15 cellular contexts compared by ENCODE assay signal in genomic region chr11:118851970-118852369, GRCh38. TPM values are rescaled to one million over a fixed set of nuclear protein-coding genes. Genes with fewer than 3 reads are reported as not detected.
DNase-seq lines count a peak whose midpoint lies in the region; ATAC-seq, FAIRE-seq and TF ChIP-seq lines count a peak whose summit lies in the region.
"Had no signal": no experiment of that assay in that cellular context is flagged by ENCODE, and none has a peak within 500 bp of the region (broad histone marks: within the 10 kb centered on the region; RNA-seq: fewer than 3 reads in every experiment).

No MANE protein-coding gene starts in this region.

- H3K79me1 ChIP-seq in H1 (ENCODE audit: low read depth, low read length): no peaks in the 10 kb centered on the region

- H3K4ac ChIP-seq in H1 (replicated peaks; ENCODE audit: insufficient read length, low read depth, low read length): no peak overlapping the region

- no peaks in the 10 kb centered on the region for H3K27me3 ChIP-seq in H1 (replicated peaks in 1 of 4; ENCODE audit: control insufficient read depth in 3 of 4, extremely low read depth in 1 of 4, insufficient read depth in 3 of 4, low read length in 3 of 4)
- no peaks in the 10 kb centered on the region for H3K27me3 ChIP-seq in lower lobe of right lung (ENCODE audit: low read depth)
- H3K27me3 ChIP-seq in breast epithelium: no peaks in the 10 kb centered on the region

- no peak overlapping the region for H4K5ac ChIP-seq in H1 (ENCODE audit: insufficient read length, low read depth, low read length)

- no peak for TF ChIP-seq RAD21 in H1 (IDR thresholded peaks at IDR 0.05 in 1 of 2, conservative IDR thresholded peaks at IDR 0.05 in 1 of 2; ENCODE audit: low read depth in 2 of 2, low read length in 2 of 2)

- no peak overlapping the region for H2BK20ac ChIP-seq in H1 (ENCODE audit: low read length)

- no peak overlapping the region for H3K56ac ChIP-seq in H1 (replicated peaks; ENCODE audit: insufficient read length, low read depth, low read length)

- no peak overlapping the region for H2AFZ ChIP-seq in H1 (ENCODE audit: low read length)

- H3K9ac ChIP-seq in H1 (replicated peaks in 1 of 4; ENCODE audit: extremely low read depth in 1 of 4, low read depth in 3 of 4, low read length in 3 of 4): no peak overlapping the region

- no peak overlapping the region for H3K4me2 ChIP-seq in H1 (ENCODE audit: insufficient read depth in 1 of 2, low read depth in 2 of 2, low read length in 2 of 2)

- peak overlapping the region; percentile 50; the same call in 1 of the 2 replicates for H2BK12ac ChIP-seq in H1 (ENCODE audit: low read depth, low read length)

- no peaks in the 10 kb centered on the region for H3K4me1 ChIP-seq in H1 (replicated peaks in 1 of 4; ENCODE audit: control insufficient read depth in 3 of 4, insufficient read depth in 4 of 4, low read length in 3 of 4)
- no peaks in the 10 kb centered on the region for H3K4me1 ChIP-seq in lower lobe of right lung
- H3K4me1 ChIP-seq in breast epithelium: no peaks in the 10 kb centered on the region

- H4K8ac ChIP-seq in H1 (ENCODE audit: extremely low read depth, insufficient read depth, low read length): no peak overlapping the region

- no peak overlapping the region for H3K23ac ChIP-seq in H1 (ENCODE audit: insufficient read length)

- no peak overlapping the region for H3K14ac ChIP-seq in H1 (ENCODE audit: insufficient read length)

- H4K20me1 ChIP-seq in H1 (replicated peaks in 1 of 2; ENCODE audit: control insufficient read depth in 1 of 2, insufficient read depth in 2 of 2, low read length in 2 of 2): no peaks in the 10 kb centered on the region

- no peak overlapping the region for H2AK5ac ChIP-seq in H1 (ENCODE audit: low read depth, low read length)

- no peaks in the 10 kb centered on the region for H3K79me2 ChIP-seq in H1 (ENCODE audit: control insufficient read depth in 1 of 2, insufficient read depth in 2 of 2, low read length in 2 of 2)

- FAIRE-seq in GM12892 (lab: Jason Lieb, UNC): peak; percentile 96
- no peak for FAIRE-seq in H1 (lab: Jason Lieb, UNC)

- CTCF ChIA-PET in H1 (lab: Charles Lee; ENCODE audit: partially characterized antibody): interaction anchor here (0.7 to 1.3 kb wide), 3 partner anchors 18 to 70 kb away, joined by 3 read pairs; no protein-coding TSS in a partner anchor

- H3K18ac ChIP-seq in H1 (ENCODE audit: extremely low read depth, low read length): no peak overlapping the region

- peak; percentile 68 for ATAC-seq in GM21526 (IDR thresholded peaks at IDR 0.05; ENCODE audit: low FRiP score, unreplicated experiment)
- ATAC-seq in HG03521 (IDR thresholded peaks at IDR 0.05; ENCODE audit: unreplicated experiment): peak; percentile 64
- ATAC-seq in lower lobe of right lung: no peak

- H3K36me3 ChIP-seq in H1 (ENCODE audit: control insufficient read depth in 2 of 4, insufficient read depth in 4 of 4, low read length in 3 of 4) (no peaks in the 10 kb centered on the region), lower lobe of right lung (no peaks in the 10 kb centered on the region), breast epithelium (no peaks in the 10 kb centered on the region)
- H3K36me3 ChIP-seq: WERI-Rb-1 had no signal

- no peak overlapping the region for H2BK120ac ChIP-seq in H1 (replicated peaks; ENCODE audit: low read depth, low read length)

- no peak for TF ChIP-seq EP300 in H1 (IDR thresholded peaks at IDR 0.05; ENCODE audit: borderline replicate concordance in 1 of 2, low read depth in 2 of 2, low read length in 2 of 2)

- intact Hi-C loops in lower lobe of right lung (cut with DNase I) (no loop called here), breast epithelium (cut with DNase I; ENCODE audit: low total_unique reads) (loop anchor here (5.0 kb wide), 1 partner anchor 1070 kb away; no protein-coding TSS in a partner anchor)

- 90% methylated on average over 3 of the region's 3 CpGs; no CpG with 5 or more reads in 1 of the 2 experiments for WGBS in H1 (ENCODE audit: extremely low coverage in 1 of 2, insufficient coverage in 1 of 2, insufficient read length in 1 of 2, insufficient replicate concordance in 2 of 2, low coverage in 1 of 2, low lambda C conversion rate in 2 of 2, missing lambda C conversion rate in 1 of 2), 2 experiments

- H2BK15ac ChIP-seq in H1 (ENCODE audit: low read length): no peak overlapping the region

- H3K23me2 ChIP-seq in H1 (ENCODE audit: low read depth, low read length): no peaks in the 10 kb centered on the region

- TF ChIP-seq CTCF in H1 (IDR thresholded peaks at IDR 0.05; ENCODE audit: control extremely low read depth in 1 of 3, insufficient read depth in 1 of 3, low read depth in 1 of 3, low read length in 3 of 3) (no peak), lower lobe of right lung (IDR thresholded peaks at IDR 0.05) (no peak), breast epithelium (IDR thresholded peaks at IDR 0.05) (no peak)

- H2BK5ac ChIP-seq in H1 (ENCODE audit: low read depth, low read length): no peak overlapping the region

- POLR2A ChIA-PET in H1 (lab: Charles Lee; ENCODE audit: partially characterized antibody): interaction anchor here (0.7 to 1.2 kb wide), 4 partner anchors 10 to 218 kb away, joined by 3 to 5 read pairs (median 4); no protein-coding TSS in a partner anchor

- H3K4me3 ChIP-seq in H1 (ENCODE audit: extremely low read depth in 1 of 4, insufficient read depth in 2 of 4, low read depth in 3 of 4, low read length in 4 of 4): no peak overlapping the region
- H3K4me3 ChIP-seq in lower lobe of right lung: no peak overlapping the region
- H3K4me3 ChIP-seq in breast epithelium: no peak overlapping the region

- H3K27ac ChIP-seq in H1 (ENCODE audit: low read depth, low read length): no peak overlapping the region
- H3K27ac ChIP-seq in lower lobe of right lung: no peak overlapping the region
- no peak overlapping the region for H3K27ac ChIP-seq in breast epithelium
- H3K27ac ChIP-seq: C4-2B, WERI-Rb-1 had no signal

- TF ChIP-seq POLR2A in GM12892 (IDR thresholded peaks at IDR 0.05; ENCODE audit: low read depth, low read length) (no peak), H1 (IDR thresholded peaks at IDR 0.05; ENCODE audit: control extremely low read depth in 1 of 2, low read depth in 2 of 2, low read length in 2 of 2) (no peak), breast epithelium (IDR thresholded peaks at IDR 0.05) (no peak)

- H4K91ac ChIP-seq in H1 (replicated peaks; ENCODE audit: insufficient read length, low read length): no peak overlapping the region

- DNase-seq in GM12892 (ENCODE audit: insufficient read length) (peak; percentile 43), H1 (ENCODE audit: low read depth in 1 of 2, low spot score in 2 of 2) (no peak), DMS79 treated with DMSO at 0.1 percent for 48 hours (lab: John Stamatoyannopoulos, UW) (no peak), NCI-H526 treated with DMSO at 0.1 percent for 48 hours (lab: John Stamatoyannopoulos, UW) (no peak), lower lobe of right lung (no peak), breast epithelium (ENCODE audit: low spot score in 2 of 2) (no peak)
- DNase-seq: hippocampal formation, Karpas-422, occipital lobe, SHP77, WERI-Rb-1 had no signal

- H3K9me3 ChIP-seq in H1 (ENCODE audit: insufficient read depth in 2 of 2, low read depth in 1 of 2, low read length in 1 of 2) (no peaks in the 10 kb centered on the region), lower lobe of right lung (no peaks in the 10 kb centered on the region), breast epithelium (no peaks in the 10 kb centered on the region)

TF ChIP-seq in H1, 55 proteins besides CTCF, POLR2A, EP300 and RAD21:
- TF ChIP-seq EZH2 (IDR thresholded peaks at IDR 0.05; ENCODE audit: low read depth, low read length, severe bottlenecking): no peak
- TF ChIP-seq CBX5 (IDR thresholded peaks at IDR 0.05; ENCODE audit: low read depth, low read length): no peak
- no peak for TF ChIP-seq ZNF274 (IDR thresholded peaks at IDR 0.05; ENCODE audit: borderline replicate concordance, extremely low read depth, low read length)
- TF ChIP-seq HDAC2 (IDR thresholded peaks at IDR 0.05; ENCODE audit: borderline replicate concordance in 1 of 2, low read depth in 2 of 2, low read length in 2 of 2): no peak
- TF ChIP-seq POU5F1 (IDR thresholded peaks at IDR 0.05; ENCODE audit: low read depth, low read length): no peak
- no peak for TF ChIP-seq CHD1 (IDR thresholded peaks at IDR 0.05; ENCODE audit: low read depth, low read length)
- no peak for TF ChIP-seq MAFK (IDR thresholded peaks at IDR 0.05; ENCODE audit: low read depth, low read length)
- no peak for TF ChIP-seq KDM1A (IDR thresholded peaks at IDR 0.05; ENCODE audit: borderline replicate concordance, low read length)
- TF ChIP-seq SRF (IDR thresholded peaks at IDR 0.05; ENCODE audit: low read depth, low read length): no peak
- TF ChIP-seq TAF7 (optimal IDR thresholded peaks at IDR 0.05; ENCODE audit: borderline replicate concordance, low read depth, low read length): no peak
- no peak for TF ChIP-seq SIN3A (conservative IDR thresholded peaks at IDR 0.05 in 1 of 2, IDR thresholded peaks at IDR 0.05 in 1 of 2; ENCODE audit: low read depth in 1 of 2, low read length in 2 of 2)

RNA-seq across cellular contexts. Expression of gene CXCR5, which starts 31.7 kb away (rescaled TPM):
- polyA plus RNA-seq in GM12892 (2012; ENCODE audit: missing spikeins): 2.1 TPM
- not detected in 2 replicates for total RNA-seq in H1 (2021; fragmentation: NEBNext Ultra II Directional; extraction: Animal tissue kit (Norgen Biotek cat#: 25700))
- not detected in 2 replicates for polyA plus RNA-seq in H1 (2011; rRNA removed)
- not detected for polyA plus RNA-seq in H1 (2011; cell fraction: cytosol; rRNA removed)
- polyA plus RNA-seq in H1 (2011; cell fraction: nucleus; rRNA removed): not detected
- polyA plus RNA-seq in H1 (2012, experiment 1 of 2): not detected in 4 replicates
- not detected for polyA plus RNA-seq in H1 (2012, experiment 2 of 2)
- polyA plus RNA-seq in H1 (2013, experiment 1 of 2): not detected
- polyA plus RNA-seq in H1 (2013, experiment 2 of 2): not detected
- not detected in 2 replicates for polyA minus RNA-seq in H1 (2011; rRNA and poly(A)+ RNA removed)
- not detected for polyA minus RNA-seq in H1 (2011; cell fraction: cytosol; rRNA and poly(A)+ RNA removed)
- not detected for polyA minus RNA-seq in H1 (2011; cell fraction: nucleus; rRNA and poly(A)+ RNA removed)
- 0.09 TPM for total RNA-seq in lower lobe of right lung
- total RNA-seq in breast epithelium: not detected
- total RNA-seq: liver, occipital lobe had no signal

Comparison
In these comparisons a context has a peak if more than half of its experiments do, and no peak if none do; other contexts are left out.
1. ATAC-seq: peak in GM21526 (single experiment) and HG03521 (single experiment); none in lower lobe of right lung (0 of 2).